ENCODE assay signal across 1 cellular context in genomic region chr10:63466168-63466935, GRCh38.
TF ChIP-seq lines count a peak whose summit lies in the region.

No MANE protein-coding gene starts in this region.

TF ChIP-seq in GM23338, 12 proteins besides CTCF, POLR2A, EP300 and RAD21 (continued from another document):
- TF ChIP-seq, protein P1, sequence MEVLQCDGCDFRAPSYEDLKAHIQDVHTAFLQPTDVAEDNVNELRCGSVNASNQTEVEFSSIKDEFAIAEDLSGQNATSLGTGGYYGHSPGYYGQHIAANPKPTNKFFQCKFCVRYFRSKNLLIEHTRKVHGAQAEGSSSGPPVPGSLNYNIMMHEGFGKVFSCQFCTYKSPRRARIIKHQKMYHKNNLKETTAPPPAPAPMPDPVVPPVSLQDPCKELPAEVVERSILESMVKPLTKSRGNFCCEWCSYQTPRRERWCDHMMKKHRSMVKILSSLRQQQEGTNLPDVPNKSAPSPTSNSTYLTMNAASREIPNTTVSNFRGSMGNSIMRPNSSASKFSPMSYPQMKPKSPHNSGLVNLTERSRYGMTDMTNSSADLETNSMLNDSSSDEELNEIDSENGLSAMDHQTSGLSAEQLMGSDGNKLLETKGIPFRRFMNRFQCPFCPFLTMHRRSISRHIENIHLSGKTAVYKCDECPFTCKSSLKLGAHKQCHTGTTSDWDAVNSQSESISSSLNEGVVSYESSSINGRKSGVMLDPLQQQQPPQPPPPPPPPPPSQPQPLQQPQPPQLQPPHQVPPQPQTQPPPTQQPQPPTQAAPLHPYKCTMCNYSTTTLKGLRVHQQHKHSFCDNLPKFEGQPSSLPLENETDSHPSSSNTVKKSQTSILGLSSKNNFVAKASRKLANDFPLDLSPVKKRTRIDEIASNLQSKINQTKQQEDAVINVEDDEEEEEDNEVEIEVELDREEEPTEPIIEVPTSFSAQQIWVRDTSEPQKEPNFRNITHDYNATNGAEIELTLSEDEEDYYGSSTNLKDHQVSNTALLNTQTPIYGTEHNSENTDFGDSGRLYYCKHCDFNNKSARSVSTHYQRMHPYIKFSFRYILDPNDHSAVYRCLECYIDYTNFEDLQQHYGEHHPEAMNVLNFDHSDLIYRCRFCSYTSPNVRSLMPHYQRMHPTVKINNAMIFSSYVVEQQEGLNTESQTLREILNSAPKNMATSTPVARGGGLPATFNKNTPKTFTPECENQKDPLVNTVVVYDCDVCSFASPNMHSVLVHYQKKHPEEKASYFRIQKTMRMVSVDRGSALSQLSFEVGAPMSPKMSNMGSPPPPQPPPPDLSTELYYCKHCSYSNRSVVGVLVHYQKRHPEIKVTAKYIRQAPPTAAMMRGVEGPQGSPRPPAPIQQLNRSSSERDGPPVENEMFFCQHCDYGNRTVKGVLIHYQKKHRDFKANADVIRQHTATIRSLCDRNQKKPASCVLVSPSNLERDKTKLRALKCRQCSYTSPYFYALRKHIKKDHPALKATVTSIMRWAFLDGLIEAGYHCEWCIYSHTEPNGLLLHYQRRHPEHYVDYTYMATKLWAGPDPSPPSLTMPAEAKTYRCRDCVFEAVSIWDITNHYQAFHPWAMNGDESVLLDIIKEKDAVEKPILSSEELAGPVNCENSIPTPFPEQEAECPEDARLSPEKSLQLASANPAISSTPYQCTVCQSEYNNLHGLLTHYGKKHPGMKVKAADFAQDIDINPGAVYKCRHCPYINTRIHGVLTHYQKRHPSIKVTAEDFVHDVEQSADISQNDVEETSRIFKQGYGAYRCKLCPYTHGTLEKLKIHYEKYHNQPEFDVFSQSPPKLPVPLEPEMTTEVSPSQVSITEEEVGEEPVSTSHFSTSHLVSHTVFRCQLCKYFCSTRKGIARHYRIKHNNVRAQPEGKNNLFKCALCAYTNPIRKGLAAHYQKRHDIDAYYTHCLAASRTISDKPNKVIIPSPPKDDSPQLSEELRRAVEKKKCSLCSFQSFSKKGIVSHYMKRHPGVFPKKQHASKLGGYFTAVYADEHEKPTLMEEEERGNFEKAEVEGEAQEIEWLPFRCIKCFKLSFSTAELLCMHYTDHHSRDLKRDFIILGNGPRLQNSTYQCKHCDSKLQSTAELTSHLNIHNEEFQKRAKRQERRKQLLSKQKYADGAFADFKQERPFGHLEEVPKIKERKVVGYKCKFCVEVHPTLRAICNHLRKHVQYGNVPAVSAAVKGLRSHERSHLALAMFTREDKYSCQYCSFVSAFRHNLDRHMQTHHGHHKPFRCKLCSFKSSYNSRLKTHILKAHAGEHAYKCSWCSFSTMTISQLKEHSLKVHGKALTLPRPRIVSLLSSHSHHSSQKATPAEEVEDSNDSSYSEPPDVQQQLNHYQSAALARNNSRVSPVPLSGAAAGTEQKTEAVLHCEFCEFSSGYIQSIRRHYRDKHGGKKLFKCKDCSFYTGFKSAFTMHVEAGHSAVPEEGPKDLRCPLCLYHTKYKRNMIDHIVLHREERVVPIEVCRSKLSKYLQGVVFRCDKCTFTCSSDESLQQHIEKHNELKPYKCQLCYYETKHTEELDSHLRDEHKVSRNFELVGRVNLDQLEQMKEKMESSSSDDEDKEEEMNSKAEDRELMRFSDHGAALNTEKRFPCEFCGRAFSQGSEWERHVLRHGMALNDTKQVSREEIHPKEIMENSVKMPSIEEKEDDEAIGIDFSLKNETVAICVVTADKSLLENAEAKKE (CRISPR knock-in tag; IDR thresholded peaks at IDR 0.05): no peak
